13 cellular contexts compared by ENCODE assay signal in genomic region chr9:98873535-98874432, GRCh38.
DNase-seq lines count a peak whose midpoint lies in the region; ATAC-seq, FAIRE-seq and TF ChIP-seq lines count a peak whose summit lies in the region.
"Had no signal": no experiment of that assay in that cellular context is flagged by ENCODE, and none has a peak within 500 bp of the region (broad histone marks: within the 10 kb centered on the region; RNA-seq: fewer than 3 reads in every experiment).

No MANE protein-coding gene starts in this region.

- H3K27me3 ChIP-seq in right atrium auricular region: no peaks in the 10 kb centered on the region
- no peaks in the 10 kb centered on the region for H3K27me3 ChIP-seq in stomach
- H3K27me3 ChIP-seq in GM23338 (ENCODE audit: insufficient read depth): no peaks in the 10 kb centered on the region

- H3K79me2 ChIP-seq in GM23338 (replicated peaks; ENCODE audit: insufficient read depth): no peaks in the 10 kb centered on the region

- H3K27ac ChIP-seq in right atrium auricular region: no peak overlapping the region
- no peak overlapping the region for H3K27ac ChIP-seq in stomach
- H3K27ac ChIP-seq in GM23338 (ENCODE audit: low read depth): no peak overlapping the region

- no peak overlapping the region for H2AFZ ChIP-seq in GM23338

- H3K4me1 Mint-ChIP-seq in GM23338: no peaks in the 10 kb centered on the region; the same call in 2 of the 3 replicates
- H3K4me1 Mint-ChIP-seq in stimulated activated effector memory CD8-positive, alpha-beta T cell treated with anti-CD3 and anti-CD28 coated beads, Interleukin-12 subunit alpha, Interleukin-12 subunit beta, amount 100 ng/mL, for 72 hours: no peaks in the 10 kb centered on the region
- H3K4me1 Mint-ChIP-seq: CD4-positive, CD25-positive, alpha-beta regulatory T cell; endodermal cell; naive B cell had no signal

- no peaks in the 10 kb centered on the region for H3F3A ChIP-seq in GM23338 (replicated peaks; ENCODE audit: low read depth)

- H3K4me3 ChIP-seq in cardiac fibroblast (replicated peaks in 1 of 2; ENCODE audit: low read depth in 2 of 2, low read length in 2 of 2): no peak overlapping the region
- H3K4me3 ChIP-seq in right atrium auricular region: no peak overlapping the region
- no peak overlapping the region for H3K4me3 ChIP-seq in stomach
- no peak overlapping the region for H3K4me3 ChIP-seq in GM23338

- H3K36me3 ChIP-seq in right atrium auricular region: no peaks in the 10 kb centered on the region
- no peaks in the 10 kb centered on the region for H3K36me3 ChIP-seq in stomach
- H3K36me3 ChIP-seq in GM23338 (ENCODE audit: insufficient read depth): no peaks in the 10 kb centered on the region

- peaks cover 10% of the 10 kb centered on the region for H3K9me3 Mint-ChIP-seq in GM23338
- no peaks in the 10 kb centered on the region for H3K9me3 Mint-ChIP-seq in stimulated activated effector memory CD8-positive, alpha-beta T cell treated with anti-CD3 and anti-CD28 coated beads, Interleukin-12 subunit alpha, Interleukin-12 subunit beta, amount 100 ng/mL, for 72 hours
- H3K9me3 Mint-ChIP-seq: endodermal cell; T-helper 2 cell treated with Interferon-gamma antibody and Interleukin-4, amounts not matched to agents 5 μg/mL and 100 μg/mL, for 36 hours had no signal

- no peak overlapping the region for H3K4me2 ChIP-seq in GM23338

- intact Hi-C loops in stomach (cut with DNase I; ENCODE audit: low total_unique reads): no loop called here

- peaks cover 10% of the 10 kb centered on the region; the same call in 1 of the 2 replicates for H3K9me2 ChIP-seq in GM23338 (ENCODE audit: insufficient read depth)

- TF ChIP-seq EP300 in stomach (IDR thresholded peaks at IDR 0.05): no peak

- H3K27ac Mint-ChIP-seq in GM23338: no peak overlapping the region
- no peak overlapping the region for H3K27ac Mint-ChIP-seq in stimulated activated effector memory CD8-positive, alpha-beta T cell treated with anti-CD3 and anti-CD28 coated beads, Interleukin-12 subunit alpha, Interleukin-12 subunit beta, amount 100 ng/mL, for 72 hours
- H3K27ac Mint-ChIP-seq: CD4-positive, CD25-positive, alpha-beta regulatory T cell; endodermal cell; naive B cell; T-helper 2 cell treated with Interferon-gamma antibody and Interleukin-4, amounts not matched to agents 5 μg/mL and 100 μg/mL, for 36 hours had no signal

- H3K9me3 ChIP-seq in right atrium auricular region (no peaks in the 10 kb centered on the region), stomach (no peaks in the 10 kb centered on the region)

- no peak overlapping the region for H3K4me3 Mint-ChIP-seq in GM23338
- no peak overlapping the region for H3K4me3 Mint-ChIP-seq in stimulated activated effector memory CD8-positive, alpha-beta T cell treated with anti-CD3 and anti-CD28 coated beads, Interleukin-12 subunit alpha, Interleukin-12 subunit beta, amount 100 ng/mL, for 72 hours
- H3K4me3 Mint-ChIP-seq: CD4-positive, CD25-positive, alpha-beta regulatory T cell; endodermal cell; naive B cell; T-helper 2 cell treated with Interferon-gamma antibody and Interleukin-4, amounts not matched to agents 5 μg/mL and 100 μg/mL, for 36 hours had no signal

- no peak for TF ChIP-seq POLR2A in H54 (IDR thresholded peaks at IDR 0.05; ENCODE audit: low read depth, low read length)
- TF ChIP-seq POLR2A in stomach (IDR thresholded peaks at IDR 0.05): no peak

- H3K36me3 Mint-ChIP-seq in GM23338 (ENCODE audit: low read depth): no peaks in the 10 kb centered on the region
- no peaks in the 10 kb centered on the region for H3K36me3 Mint-ChIP-seq in stimulated activated effector memory CD8-positive, alpha-beta T cell treated with anti-CD3 and anti-CD28 coated beads, Interleukin-12 subunit alpha, Interleukin-12 subunit beta, amount 100 ng/mL, for 72 hours
- H3K36me3 Mint-ChIP-seq: CD4-positive, CD25-positive, alpha-beta regulatory T cell; naive B cell had no signal

- H3K4me1 ChIP-seq in right atrium auricular region: peaks cover 0 to 22% of the 10 kb centered on the region in 2 donors
- peaks cover 0 to 9% (median 4%) of the 10 kb centered on the region in 4 donors for H3K4me1 ChIP-seq in stomach
- no peaks in the 10 kb centered on the region for H3K4me1 ChIP-seq in GM23338 (ENCODE audit: insufficient read depth)

- WGBS in stomach, 5 donors: 54 to 72% (median 66%) methylated on average over 5 to 7 of the region's 7 CpGs

- peaks cover 14% of the 10 kb centered on the region for H3K27me3 Mint-ChIP-seq in GM23338 (ENCODE audit: insufficient read depth, low read depth, poor library complexity)
- H3K27me3 Mint-ChIP-seq: CD4-positive, CD25-positive, alpha-beta regulatory T cell had no signal

- FAIRE-seq in H54 (lab: Jason Lieb, UNC): no peak

- TF ChIP-seq CTCF in cardiac fibroblast (IDR thresholded peaks at IDR 0.05; ENCODE audit: low read depth, low read length): no peak
- no peak for TF ChIP-seq CTCF in right atrium auricular region (IDR thresholded peaks at IDR 0.05)
- no peak for TF ChIP-seq CTCF in stomach (IDR thresholded peaks at IDR 0.05)
- TF ChIP-seq CTCF in GM23338 (conservative IDR thresholded peaks at IDR 0.05; ENCODE audit: low read depth in 2 of 2): no peak

- H4K20me1 ChIP-seq in GM23338 (replicated peaks; ENCODE audit: insufficient read depth): no peaks in the 10 kb centered on the region

- DNase-seq in H54 (ENCODE audit: insufficient read length, low spot score): peak; percentile 38
- DNase-seq in cardiac fibroblast (ENCODE audit: low read depth in 2 of 2): peak; percentile 43 to 84
- peak; percentile 56 for DNase-seq in right atrium auricular region (ENCODE audit: low spot score)
- peak; percentile 51 for DNase-seq in stomach
- DNase-seq in GM23338 (ENCODE audit: low spot score): no peak
- no peak for DNase-seq in NOMO-1 treated with DMSO at 0.1 percent for 48 hours (lab: John Stamatoyannopoulos, UW; ENCODE audit: unreplicated experiment)
- DNase-seq in stimulated activated effector memory CD8-positive, alpha-beta T cell treated with anti-CD3 and anti-CD28 coated beads, Interleukin-12 subunit alpha, Interleukin-12 subunit beta, amount 100 ng/mL, for 72 hours (ENCODE audit: low spot score in 2 of 2): no peak
- no peak for DNase-seq in GOT3 (lab: John Stamatoyannopoulos, UW)
- DNase-seq: CD4-positive, CD25-positive, alpha-beta regulatory T cell; endodermal cell; naive B cell; NCI-H2029 treated with DMSO at 0.1 percent for 48 hours had no signal

- ATAC-seq in GM23338: no peak
- ATAC-seq in stimulated activated effector memory CD8-positive, alpha-beta T cell treated with anti-CD3 and anti-CD28 coated beads, Interleukin-12 subunit alpha, Interleukin-12 subunit beta, amount 100 ng/mL, for 72 hours: no peak

TF ChIP-seq in GM23338, 12 proteins besides CTCF, POLR2A, EP300 and RAD21:
- TF ChIP-seq ETS1 (IDR thresholded peaks at IDR 0.05) (no peak), STAT1 (IDR thresholded peaks at IDR 0.05; ENCODE audit: unreplicated experiment) (no peak), JUNB (IDR thresholded peaks at IDR 0.05; ENCODE audit: unreplicated experiment) (no peak)

Comparison
In these comparisons a context has a peak if more than half of its experiments do, and no peak if none do; other contexts are left out.
1. DNase-seq: peak in H54 (single experiment), cardiac fibroblast (2 of 2), right atrium auricular region (single experiment) and stomach (single experiment); none in GM23338 (single experiment), NOMO-1 treated with DMSO at 0.1 percent for 48 hours (single experiment), stimulated activated effector memory CD8-positive, alpha-beta T cell treated with anti-CD3 and anti-CD28 coated beads, Interleukin-12 subunit alpha, Interleukin-12 subunit beta, amount 100 ng/mL, for 72 hours (0 of 2) and GOT3 (single experiment).